In the genomic region with DNA sequence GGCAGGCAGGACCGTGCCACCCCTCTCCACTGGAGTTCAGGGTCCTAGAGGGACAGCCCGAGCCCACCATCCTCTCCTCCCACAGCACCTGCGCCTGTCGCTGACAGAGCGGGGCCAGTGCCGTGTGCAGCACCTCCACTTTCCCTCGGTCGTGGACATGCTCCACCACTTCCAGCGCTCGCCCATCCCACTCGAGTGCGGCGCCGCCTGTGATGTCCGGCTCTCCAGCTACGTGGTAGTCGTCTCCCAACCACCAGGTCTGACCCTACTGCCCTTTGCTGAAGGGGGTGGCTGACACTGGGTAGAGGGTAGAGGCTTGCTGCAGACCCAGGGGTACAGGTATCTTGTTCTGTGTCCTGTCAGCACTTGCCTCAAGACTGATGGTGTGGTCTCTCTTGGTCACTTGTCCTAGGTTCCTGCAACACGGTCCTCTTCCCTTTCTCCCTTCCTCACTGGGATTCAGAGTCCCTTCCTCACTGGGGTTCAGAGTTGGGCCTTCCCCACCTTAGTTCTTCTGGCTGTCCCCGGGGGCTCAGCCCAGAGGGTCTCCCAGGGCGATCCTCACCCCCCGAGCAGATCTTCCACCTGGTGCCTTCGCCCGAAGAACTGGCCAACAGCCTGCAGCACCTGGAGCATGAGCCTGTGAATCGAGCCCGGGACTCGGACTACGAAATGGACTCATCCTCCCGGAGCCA, we compare ENCODE assay signal across 12 cellular contexts. TPM values are rescaled to one million over a fixed set of nuclear protein-coding genes. Genes with fewer than 3 reads are reported as not detected.
DNase-seq lines count a peak whose midpoint lies in the region; ATAC-seq and TF ChIP-seq lines count a peak whose summit lies in the region.
"Had no signal": no experiment of that assay in that cellular context is flagged by ENCODE, and none has a peak within 500 bp of the region (broad histone marks: within the 10 kb centered on the region; RNA-seq: fewer than 3 reads in every experiment).

No MANE protein-coding gene starts in this region.

- TF ChIP-seq CTCF in CD4-positive, alpha-beta T cell (IDR thresholded peaks at IDR 0.05): no peak
- no peak for TF ChIP-seq CTCF in dorsolateral prefrontal cortex (IDR thresholded peaks at IDR 0.05 in 54 of 56, conservative IDR thresholded peaks at IDR 0.05 in 2 of 56; ENCODE audit: low read depth in 1 of 56, partially characterized antibody in 56 of 56)
- TF ChIP-seq CTCF in psoas muscle (IDR thresholded peaks at IDR 0.05): no peak

- H3K27me3 Mint-ChIP-seq in CD4-positive, alpha-beta T cell: no peaks in the 10 kb centered on the region
- H3K27me3 Mint-ChIP-seq in IgD-negative memory B cell: no peaks in the 10 kb centered on the region

- H3K4me3 Mint-ChIP-seq in CD4-positive, alpha-beta T cell: no peak overlapping the region
- H3K4me3 Mint-ChIP-seq in IgD-negative memory B cell: peak overlapping the region in 1 of 4 donors; percentile 52
- H3K4me3 Mint-ChIP-seq: neural crest cell had no signal

- H3K36me3 ChIP-seq in psoas muscle (ENCODE audit: insufficient read depth in 1 of 2, low read depth in 1 of 2): peaks cover 8 to 55% of the 10 kb centered on the region in 2 donors

- peak overlapping the region; percentile 28 for H3K27ac Mint-ChIP-seq in CD4-positive, alpha-beta T cell
- H3K27ac Mint-ChIP-seq in IgD-negative memory B cell: peak overlapping the region; percentile 51 to 89 (median 82)

- intact Hi-C loops in CD4-positive, alpha-beta T cell (cut with DNase I, micrococcal nuclease): no loop called here
- intact Hi-C loops in dorsolateral prefrontal cortex (cut with DNase I): loop anchor here in 1 of 2 donors (5.0 kb wide), 1 partner anchor 40 kb away; the partner anchor contains the start of gene SH2B3
- intact Hi-C loops in psoas muscle (cut with DNase I): loop anchor here in 1 of 2 donors (2.0 kb wide), 1 partner anchor 43 kb away; the partner anchor contains the start of gene SH2B3

- POLR2A ChIA-PET in CD4-positive, alpha-beta T cell (lab: Charles Lee): interaction anchor here (4.6 to 5.1 kb wide), 2 partner anchors 13 to 43 kb away, joined by 53 to 87 read pairs; partner anchors contain the start of gene SH2B3

- peaks cover 69% of the 10 kb centered on the region for H3K4me1 ChIP-seq in psoas muscle

- no peaks in the 10 kb centered on the region for H3K9me3 Mint-ChIP-seq in CD4-positive, alpha-beta T cell
- no peaks in the 10 kb centered on the region for H3K9me3 Mint-ChIP-seq in IgD-negative memory B cell
- H3K9me3 Mint-ChIP-seq: neural crest cell had no signal

- CTCF ChIA-PET in CD4-positive, alpha-beta T cell (lab: Charles Lee): interaction anchor here (27.4 kb wide), 1 partner anchor 46 kb away, joined by 487 read pairs; the partner anchor contains the start of gene SH2B3

- H3K27ac ChIP-seq in CD4-positive, alpha-beta T cell (ENCODE audit: low read depth, low read length): no peak overlapping the region
- H3K27ac ChIP-seq in dorsolateral prefrontal cortex (peak overlapping the region in 49 of 59 donors; percentile 7 to 84 (median 67)), psoas muscle (peak overlapping the region; percentile 87)

- H3K4me1 Mint-ChIP-seq in CD4-positive, alpha-beta T cell (ENCODE audit: low read depth): peaks cover 58% of the 10 kb centered on the region
- peaks cover 35 to 54% (median 44%) of the 10 kb centered on the region in 3 donors for H3K4me1 Mint-ChIP-seq in IgD-negative memory B cell

- H3K27me3 ChIP-seq in CD4-positive, alpha-beta T cell (ENCODE audit: control insufficient read depth, insufficient read depth, low read length): no peaks in the 10 kb centered on the region
- H3K27me3 ChIP-seq in dorsolateral prefrontal cortex (no peaks in the 10 kb centered on the region), psoas muscle (ENCODE audit: insufficient read depth in 3 of 3, low read length in 2 of 3) (no peaks in the 10 kb centered on the region)

- 80 to 87% (median 84%) methylated on average over 27 to 28 of the region's 28 CpGs for WGBS in psoas muscle, 3 donors

- ATAC-seq in CD4-positive, alpha-beta T cell (ENCODE audit: poor library complexity): no peak
- ATAC-seq in psoas muscle (no peak), HG03039 (IDR thresholded peaks at IDR 0.05; ENCODE audit: unreplicated experiment) (no peak)

- no peaks in the 10 kb centered on the region for H3K9me3 ChIP-seq in CD4-positive, alpha-beta T cell (ENCODE audit: control insufficient read depth, low read length)
- no peaks in the 10 kb centered on the region for H3K9me3 ChIP-seq in psoas muscle

- peak in 1 of 10 experiments; percentile 23 for DNase-seq in CD4-positive, alpha-beta T cell
- DNase-seq in dorsolateral prefrontal cortex (peak in 5 of 10 donors; percentile 9 to 42 (median 26)), psoas muscle (no peak), NCI-H2196 treated with DMSO at 0.1 percent for 48 hours (lab: John Stamatoyannopoulos, UW; ENCODE audit: unreplicated experiment) (no peak), NCI-H510A treated with DMSO at 0.1 percent for 48 hours (lab: John Stamatoyannopoulos, UW) (no peak), MV-4-11 (lab: John Stamatoyannopoulos, UW) (no peak)
- DNase-seq: erythroblast, NCI-H2227 treated with DMSO at 0.1 percent for 48 hours, SIG-M5 had no signal

- H3K36me3 Mint-ChIP-seq in CD4-positive, alpha-beta T cell (ENCODE audit: low read depth): peaks cover 67% of the 10 kb centered on the region
- peaks cover 2% of the 10 kb centered on the region for H3K36me3 Mint-ChIP-seq in IgD-negative memory B cell

- H3K4me3 ChIP-seq in dorsolateral prefrontal cortex (no peak overlapping the region), psoas muscle (no peak overlapping the region)

RNA-seq across cellular contexts. Expression of gene SH2B3, which starts 42.0 kb away (rescaled TPM):
- total RNA-seq in CD4-positive, alpha-beta T cell: 10 to 100 TPM; 42.3 to 46.4 TPM
- polyA plus RNA-seq in IgD-negative memory B cell (10.3 TPM), psoas muscle (10 to 100 TPM in 1 of 3 donors, 1 to 10 TPM in 2; 4.4 to 22.0 (median 6.4) TPM)
- total RNA-seq in dorsolateral prefrontal cortex (10 to 100 TPM in 116 of 120 experiments, 1 to 10 TPM in 4; 8.5 to 28.7 (median 14.8) TPM), psoas muscle (10 to 100 TPM; 10.5 to 25.0 (median 13.2) TPM)
